In the genomic region with DNA sequence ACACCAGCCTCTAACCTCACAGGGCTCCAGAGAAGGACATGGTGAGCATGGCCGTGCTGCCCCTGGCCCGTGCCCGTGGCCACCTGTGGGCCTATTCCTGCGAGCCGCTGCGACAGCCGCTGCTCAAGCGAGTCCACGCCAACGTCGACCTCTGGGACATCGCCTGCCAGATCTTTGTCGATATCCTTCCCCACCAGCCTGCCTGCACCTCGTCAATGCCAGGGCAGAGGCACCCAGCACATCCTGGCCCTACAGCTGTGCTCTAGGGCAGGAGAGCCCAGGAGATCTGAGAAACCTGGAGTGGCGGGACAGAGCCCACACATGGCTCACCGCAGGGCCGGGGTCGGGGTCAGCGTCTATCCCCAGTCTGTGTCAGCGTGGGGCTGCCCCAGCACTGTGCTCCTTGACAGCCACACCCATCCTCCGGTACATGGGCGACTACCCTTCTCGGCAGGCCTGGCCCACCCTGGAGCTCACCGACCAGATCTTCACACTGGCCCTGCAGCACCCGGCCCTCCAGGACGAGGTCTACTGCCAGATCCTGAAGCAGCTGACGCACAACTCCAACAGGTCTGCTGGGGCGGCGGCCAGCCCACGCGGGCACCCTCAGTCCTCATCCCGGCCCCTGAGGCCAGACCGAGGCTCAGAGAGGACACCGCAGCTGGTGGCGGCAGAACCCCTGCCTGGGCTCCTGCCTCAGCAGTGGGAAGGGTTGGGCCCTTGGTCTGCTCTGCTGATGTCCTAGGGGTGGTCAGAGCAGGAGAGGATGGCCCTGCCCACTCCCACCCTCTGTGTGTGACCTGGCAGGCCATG, we compare ENCODE assay signal across 1 cellular context.
TF ChIP-seq lines count a peak whose summit lies in the region.

No MANE protein-coding gene starts in this region.

TF ChIP-seq in SK-N-SH treated with all-trans-retinoic acid at 6 μM for 48 hours, 23 proteins besides CTCF, POLR2A, EP300 and RAD21 (continued from another document):
- TF ChIP-seq, protein P1, sequence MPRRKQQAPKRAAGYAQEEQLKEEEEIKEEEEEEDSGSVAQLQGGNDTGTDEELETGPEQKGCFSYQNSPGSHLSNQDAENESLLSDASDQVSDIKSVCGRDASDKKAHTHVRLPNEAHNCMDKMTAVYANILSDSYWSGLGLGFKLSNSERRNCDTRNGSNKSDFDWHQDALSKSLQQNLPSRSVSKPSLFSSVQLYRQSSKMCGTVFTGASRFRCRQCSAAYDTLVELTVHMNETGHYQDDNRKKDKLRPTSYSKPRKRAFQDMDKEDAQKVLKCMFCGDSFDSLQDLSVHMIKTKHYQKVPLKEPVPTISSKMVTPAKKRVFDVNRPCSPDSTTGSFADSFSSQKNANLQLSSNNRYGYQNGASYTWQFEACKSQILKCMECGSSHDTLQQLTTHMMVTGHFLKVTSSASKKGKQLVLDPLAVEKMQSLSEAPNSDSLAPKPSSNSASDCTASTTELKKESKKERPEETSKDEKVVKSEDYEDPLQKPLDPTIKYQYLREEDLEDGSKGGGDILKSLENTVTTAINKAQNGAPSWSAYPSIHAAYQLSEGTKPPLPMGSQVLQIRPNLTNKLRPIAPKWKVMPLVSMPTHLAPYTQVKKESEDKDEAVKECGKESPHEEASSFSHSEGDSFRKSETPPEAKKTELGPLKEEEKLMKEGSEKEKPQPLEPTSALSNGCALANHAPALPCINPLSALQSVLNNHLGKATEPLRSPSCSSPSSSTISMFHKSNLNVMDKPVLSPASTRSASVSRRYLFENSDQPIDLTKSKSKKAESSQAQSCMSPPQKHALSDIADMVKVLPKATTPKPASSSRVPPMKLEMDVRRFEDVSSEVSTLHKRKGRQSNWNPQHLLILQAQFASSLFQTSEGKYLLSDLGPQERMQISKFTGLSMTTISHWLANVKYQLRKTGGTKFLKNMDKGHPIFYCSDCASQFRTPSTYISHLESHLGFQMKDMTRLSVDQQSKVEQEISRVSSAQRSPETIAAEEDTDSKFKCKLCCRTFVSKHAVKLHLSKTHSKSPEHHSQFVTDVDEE (CRISPR knock-in tag; IDR thresholded peaks at IDR 0.05): no peak
- TF ChIP-seq PPARA (CRISPR knock-in tag; IDR thresholded peaks at IDR 0.05; ENCODE audit: borderline replicate concordance) (no peak), PATZ1 (CRISPR knock-in tag; IDR thresholded peaks at IDR 0.05; ENCODE audit: borderline replicate concordance) (no peak), ISL1 (CRISPR knock-in tag; IDR thresholded peaks at IDR 0.05) (no peak), ARNTL (CRISPR knock-in tag; IDR thresholded peaks at IDR 0.05; ENCODE audit: borderline replicate concordance, low read depth) (no peak)
